ENCODE assay signal across 8 cellular contexts in genomic region chr1:227789042-227789880, GRCh38. TPM values are rescaled to one million over a fixed set of nuclear protein-coding genes. Genes with fewer than 3 reads are reported as not detected.
A peak's percentile ranks its signal among the peaks of the same experiment; 100 is the strongest.
DNase-seq lines count a peak whose midpoint lies in the region; ATAC-seq and TF ChIP-seq lines count a peak whose summit lies in the region.

No MANE protein-coding gene starts in this region.

- H3K27ac ChIP-seq in lower lobe of right lung = peak overlapping the region; percentile 60

- H3K9me3 Mint-ChIP-seq in stimulated activated naive CD8-positive, alpha-beta T cell treated with anti-CD3 and anti-CD28 coated beads, Interleukin-15, Interleukin-2, amounts not matched to agents 100 ng/mL and 50 ng/mL, for 24 hours = no peaks in the 10 kb centered on the region

- peaks cover 15% of the 10 kb centered on the region for H3K4me1 Mint-ChIP-seq in stimulated activated naive CD8-positive, alpha-beta T cell treated with anti-CD3 and anti-CD28 coated beads, Interleukin-15, Interleukin-2, amounts not matched to agents 100 ng/mL and 50 ng/mL, for 24 hours (ENCODE audit: low read depth)

- no peak for DNase-seq in stimulated activated naive CD8-positive, alpha-beta T cell treated with anti-CD3 and anti-CD28 coated beads, Interleukin-15, Interleukin-2, amounts not matched to agents 100 U/mL and 50 U/mL, for 24 hours
- DNase-seq in astrocyte of the cerebellum (ENCODE audit: low read depth) (no peak), lower lobe of right lung (no peak), NCI-H2171 treated with DMSO at 0.1 percent for 48 hours (lab: John Stamatoyannopoulos, UW) (no peak)
- DNase-seq in activated CD4-positive, CD25-positive, alpha-beta regulatory T cell treated with anti-CD3 and anti-CD28 coated beads, Interleukin-2, amount 50 U/mL, for 72 hours = no peak
- no peak for DNase-seq in stimulated activated CD4-positive, alpha-beta T cell treated with anti-CD3 and anti-CD28 coated beads, Interleukin-4, amount 100 ng/mL, for 4 hours
- DNase-seq in stimulated activated naive CD4-positive, alpha-beta T cell treated with Interleukin-2 at 50 U/mL for 16 hours (lab: John Stamatoyannopoulos, UW) = no peak

- H3K27me3 ChIP-seq in lower lobe of right lung (ENCODE audit: low read depth) = no peaks in the 10 kb centered on the region

- TF ChIP-seq CTCF in astrocyte of the cerebellum (IDR thresholded peaks at IDR 0.05; ENCODE audit: low read depth, low read length, missing control alignments) (peak; percentile 31), lower lobe of right lung (IDR thresholded peaks at IDR 0.05) (no peak)

- no peaks in the 10 kb centered on the region for H3K36me3 Mint-ChIP-seq in stimulated activated naive CD8-positive, alpha-beta T cell treated with anti-CD3 and anti-CD28 coated beads, Interleukin-15, Interleukin-2, amounts not matched to agents 100 ng/mL and 50 ng/mL, for 24 hours (ENCODE audit: low read depth)

- H3K4me3 ChIP-seq in astrocyte of the cerebellum (ENCODE audit: low read depth, low read length) = peak overlapping the region; percentile 64
- peak overlapping the region; percentile 68 for H3K4me3 ChIP-seq in lower lobe of right lung

- no peak overlapping the region for H3K27ac Mint-ChIP-seq in stimulated activated naive CD8-positive, alpha-beta T cell treated with anti-CD3 and anti-CD28 coated beads, Interleukin-15, Interleukin-2, amounts not matched to agents 100 ng/mL and 50 ng/mL, for 24 hours

- peak overlapping the region; percentile 43 for H3K4me3 Mint-ChIP-seq in stimulated activated naive CD8-positive, alpha-beta T cell treated with anti-CD3 and anti-CD28 coated beads, Interleukin-15, Interleukin-2, amounts not matched to agents 100 ng/mL and 50 ng/mL, for 24 hours

- no peaks in the 10 kb centered on the region for H3K9me3 ChIP-seq in lower lobe of right lung

- H3K36me3 ChIP-seq in lower lobe of right lung = no peaks in the 10 kb centered on the region

- no peak for ATAC-seq in stimulated activated naive CD8-positive, alpha-beta T cell treated with anti-CD3 and anti-CD28 coated beads, Interleukin-15, Interleukin-2, amounts not matched to agents 100 U/mL and 50 U/mL, for 24 hours
- ATAC-seq in lower lobe of right lung = no peak

- in situ Hi-C loops in astrocyte of the cerebellum (cut with HindIII; ENCODE audit: low sequenced_read_pairs) = no loop called here

- intact Hi-C loops in lower lobe of right lung (cut with DNase I) = no loop called here

- peaks cover 27% of the 10 kb centered on the region for H3K4me1 ChIP-seq in lower lobe of right lung

- H3K27me3 Mint-ChIP-seq in stimulated activated naive CD8-positive, alpha-beta T cell treated with anti-CD3 and anti-CD28 coated beads, Interleukin-15, Interleukin-2, amounts not matched to agents 100 ng/mL and 50 ng/mL, for 24 hours = peaks cover 4% of the 10 kb centered on the region

RNA-seq across cellular contexts. Expression of gene PRSS38, which starts 26.2 kb away (rescaled TPM):
- total RNA-seq in lower lobe of right lung = not detected

RNA-seq across cellular contexts. Expression of gene SNAP47, which starts 54.0 kb away (rescaled TPM):
- 23.1 TPM for total RNA-seq in lower lobe of right lung

RNA-seq across cellular contexts. Expression of gene JMJD4, which starts 54.2 kb away (rescaled TPM):
- total RNA-seq in lower lobe of right lung = 14.9 TPM
